Comparison of ENCODE assay signal across 18 cellular contexts in genomic region chr7:129166745-129167144, GRCh38. TPM values are rescaled to one million over a fixed set of nuclear protein-coding genes. Genes with fewer than 3 reads are reported as not detected.
DNase-seq lines count a peak whose midpoint lies in the region; ATAC-seq, FAIRE-seq and TF ChIP-seq lines count a peak whose summit lies in the region.
"Had no signal": no experiment of that assay in that cellular context is flagged by ENCODE, and none has a peak within 500 bp of the region (broad histone marks: within the 10 kb centered on the region; RNA-seq: fewer than 3 reads in every experiment).

No MANE protein-coding gene starts in this region.

- no peaks in the 10 kb centered on the region for H3K27me3 ChIP-seq in bronchial epithelial cell (ENCODE audit: control insufficient read depth, insufficient read depth, low read length)
- H3K27me3 ChIP-seq in heart right ventricle: peaks cover 0 to 8% (median 0%) of the 10 kb centered on the region in 7 donors

- no peak overlapping the region for H3K27ac ChIP-seq in heart right ventricle
- H3K27ac ChIP-seq: HL-60, parathyroid adenoma, SK-N-MC, tibial artery had no signal

- no peak overlapping the region for H3K4me3 Mint-ChIP-seq in activated T-helper 2 cell treated with anti-CD3 and anti-CD28 coated beads, Interferon-gamma antibody, Interleukin-2, Interleukin-4, amounts not matched to agents 10 μg/mL and 5 μg/mL and 100 μg/mL, durations not matched to agents 14 hours and 24 hours and 36 hours (ENCODE audit: low read depth)
- H3K4me3 Mint-ChIP-seq: CD14-positive monocyte; dendritic cell treated with granulocyte-macrophage colony-stimulating factor and Interleukin-4, amounts not matched to agents 40 ng/mL and 50 ng/mL, for 4 days had no signal

- H3K4me1 ChIP-seq in heart right ventricle: peaks cover 0 to 19% (median 10%) of the 10 kb centered on the region in 9 donors
- H3K4me1 ChIP-seq: parathyroid adenoma had no signal

- H3K27me3 Mint-ChIP-seq in activated T-helper 2 cell treated with anti-CD3 and anti-CD28 coated beads, Interferon-gamma antibody, Interleukin-2, Interleukin-4, amounts not matched to agents 10 μg/mL and 5 μg/mL and 100 μg/mL, durations not matched to agents 14 hours and 24 hours and 36 hours (ENCODE audit: low read depth): peaks cover 10% of the 10 kb centered on the region

- no peaks in the 10 kb centered on the region for H3K9me3 ChIP-seq in heart right ventricle
- H3K9me3 ChIP-seq: mucosa of descending colon, tibial artery had no signal

- peak; percentile 52 for ATAC-seq in GM18502 (IDR thresholded peaks at IDR 0.05; ENCODE audit: poor library complexity, unreplicated experiment)
- peak; percentile 46 for ATAC-seq in HG02870 (IDR thresholded peaks at IDR 0.05; ENCODE audit: unreplicated experiment)
- no peak for ATAC-seq in heart right ventricle
- ATAC-seq: mucosa of descending colon had no signal

- FAIRE-seq in bronchial epithelial cell (lab: Jason Lieb, UNC): no peak

- DNase-seq in GM19240 (ENCODE audit: insufficient read length, low spot score) (peak; percentile 61), bronchial epithelial cell (ENCODE audit: low read depth) (peak; percentile 70), HT-29 (ENCODE audit: low spot score) (no peak), heart right ventricle (no peak)
- DNase-seq in activated T-helper 2 cell treated with anti-CD3 and anti-CD28 coated beads, Interferon-gamma antibody, Interleukin-2, Interleukin-4, amounts not matched to agents 10 μg/mL and 5 μg/mL and 100 μg/mL, durations not matched to agents 14 hours and 24 hours and 36 hours (ENCODE audit: low spot score): no peak
- DNase-seq in activated T-cell treated with anti-CD3 and anti-CD28 coated beads, Interleukin-2, amount 50 U/mL, for 48 hours: no peak
- DNase-seq: activated T-cell treated with anti-CD3 and anti-CD28 coated beads for 4 hours, anterior cingulate cortex, mucosa of descending colon, NCI-H2029 treated with DMSO at 0.1 percent for 48 hours, tibial artery had no signal

- peaks cover 13% of the 10 kb centered on the region for H3K4me1 Mint-ChIP-seq in activated T-helper 2 cell treated with anti-CD3 and anti-CD28 coated beads, Interferon-gamma antibody, Interleukin-2, Interleukin-4, amounts not matched to agents 10 μg/mL and 5 μg/mL and 100 μg/mL, durations not matched to agents 14 hours and 24 hours and 36 hours (ENCODE audit: low read depth)

- H3K4me3 ChIP-seq in bronchial epithelial cell (ENCODE audit: low read depth, low read length): no peak overlapping the region
- no peak overlapping the region for H3K4me3 ChIP-seq in heart right ventricle
- H3K4me3 ChIP-seq: mucosa of descending colon, SK-N-MC, tibial artery had no signal

- H3K36me3 Mint-ChIP-seq in activated T-helper 2 cell treated with anti-CD3 and anti-CD28 coated beads, Interferon-gamma antibody, Interleukin-2, Interleukin-4, amounts not matched to agents 10 μg/mL and 5 μg/mL and 100 μg/mL, durations not matched to agents 14 hours and 24 hours and 36 hours (ENCODE audit: low read depth): peaks cover 3% of the 10 kb centered on the region

- H3K36me3 ChIP-seq in bronchial epithelial cell (ENCODE audit: control insufficient read depth, insufficient read depth, low read length) (no peaks in the 10 kb centered on the region), heart right ventricle (no peaks in the 10 kb centered on the region)
- H3K36me3 ChIP-seq: tibial artery had no signal

- WGBS in heart right ventricle, 2 donors: 88 to 91% methylated on average over 4 of the region's 4 CpGs

- intact Hi-C loops in activated T-helper 2 cell treated with anti-CD3 and anti-CD28 coated beads, Interferon-gamma antibody, Interleukin-2, Interleukin-4, amounts not matched to agents 10 μg/mL and 5 μg/mL and 100 μg/mL, durations not matched to agents 14 hours and 24 hours and 36 hours (cut with micrococcal nuclease): no loop called here
- intact Hi-C loops in heart right ventricle (cut with DNase I): loop anchor here in 2 of 10 donors (5.0 kb wide), 2 partner anchors 41 to 46 kb away; no protein-coding TSS in a partner anchor

- TF ChIP-seq CTCF in bronchial epithelial cell (IDR thresholded peaks at IDR 0.05; ENCODE audit: insufficient read depth, low read length, severe bottlenecking) (no peak), heart right ventricle (IDR thresholded peaks at IDR 0.05) (no peak)

- no peak overlapping the region for H3K27ac Mint-ChIP-seq in activated T-helper 2 cell treated with anti-CD3 and anti-CD28 coated beads, Interferon-gamma antibody, Interleukin-2, Interleukin-4, amounts not matched to agents 10 μg/mL and 5 μg/mL and 100 μg/mL, durations not matched to agents 14 hours and 24 hours and 36 hours
- H3K27ac Mint-ChIP-seq: dendritic cell treated with granulocyte-macrophage colony-stimulating factor and Interleukin-4, amounts not matched to agents 40 ng/mL and 50 ng/mL, for 4 days had no signal

- no peaks in the 10 kb centered on the region for H3K9me3 Mint-ChIP-seq in activated T-helper 2 cell treated with anti-CD3 and anti-CD28 coated beads, Interferon-gamma antibody, Interleukin-2, Interleukin-4, amounts not matched to agents 10 μg/mL and 5 μg/mL and 100 μg/mL, durations not matched to agents 14 hours and 24 hours and 36 hours
- H3K9me3 Mint-ChIP-seq: dendritic cell treated with granulocyte-macrophage colony-stimulating factor and Interleukin-4, amounts not matched to agents 40 ng/mL and 50 ng/mL, for 4 days had no signal

RNA-seq across cellular contexts. Expression of gene SMO, which starts 21.7 kb away (rescaled TPM):
- total RNA-seq in bronchial epithelial cell (2.4 and 5.0 TPM in 2 replicates), heart right ventricle (1 to 10 TPM; 3.1 to 7.1 (median 4.9) TPM)
- 0.64 and 0.89 TPM in 2 replicates for total RNA-seq in activated T-helper 2 cell treated with anti-CD3 and anti-CD28 coated beads, Interferon-gamma antibody, Interleukin-2, Interleukin-4, amounts not matched to agents 10 μg/mL and 5 μg/mL and 100 μg/mL, durations not matched to agents 14 hours and 24 hours and 36 hours
- not detected in 2 replicates for total RNA-seq in HT-29 (2014; rRNA removed; shearing (Covaris generic))
- polyA plus RNA-seq in heart right ventricle: 1 to 10 TPM; 1.7 to 8.3 TPM
- polyA plus RNA-seq: CD14-positive monocyte had no signal

RNA-seq across cellular contexts. Expression of gene TSPAN33, which starts 22.2 kb away (rescaled TPM):
- total RNA-seq in bronchial epithelial cell (1.3 and 1.7 TPM in 2 replicates), heart right ventricle (10 to 100 TPM in 4 of 10 donors, 1 to 10 TPM in 6; 6.8 to 13.1 (median 9.0) TPM)
- 5.5 and 5.6 TPM in 2 replicates for total RNA-seq in activated T-helper 2 cell treated with anti-CD3 and anti-CD28 coated beads, Interferon-gamma antibody, Interleukin-2, Interleukin-4, amounts not matched to agents 10 μg/mL and 5 μg/mL and 100 μg/mL, durations not matched to agents 14 hours and 24 hours and 36 hours
- 0.89 and 1.6 TPM in 2 replicates for total RNA-seq in HT-29 (2014; rRNA removed; shearing (Covaris generic))
- 1 to 10 TPM; 2.8 to 5.9 TPM for polyA plus RNA-seq in heart right ventricle

RNA-seq across cellular contexts. Expression of gene AHCYL2, which starts 58.1 kb away (rescaled TPM):
- total RNA-seq in bronchial epithelial cell (5.0 and 7.2 TPM in 2 replicates), heart right ventricle (1 to 10 TPM; 4.6 to 7.7 (median 5.7) TPM)
- total RNA-seq in activated T-helper 2 cell treated with anti-CD3 and anti-CD28 coated beads, Interferon-gamma antibody, Interleukin-2, Interleukin-4, amounts not matched to agents 10 μg/mL and 5 μg/mL and 100 μg/mL, durations not matched to agents 14 hours and 24 hours and 36 hours: 14.7 and 15.1 TPM in 2 replicates
- total RNA-seq in HT-29 (2014; rRNA removed; shearing (Covaris generic)): 8.4 and 8.6 TPM in 2 replicates
- polyA plus RNA-seq in heart right ventricle: 1 to 10 TPM; 2.5 to 2.9 TPM

Comparison
In these comparisons a context has a peak if more than half of its experiments do, and no peak if none do; other contexts are left out.
1. ATAC-seq: peak in GM18502 (single experiment) and HG02870 (single experiment); none in heart right ventricle (0 of 8).
2. DNase-seq: peak in GM19240 (single experiment) and bronchial epithelial cell (single experiment); none in activated T-helper 2 cell treated with anti-CD3 and anti-CD28 coated beads, Interferon-gamma antibody, Interleukin-2, Interleukin-4, amounts not matched to agents 10 μg/mL and 5 μg/mL and 100 μg/mL, durations not matched to agents 14 hours and 24 hours and 36 hours (single experiment), HT-29 (single experiment), activated T-cell treated with anti-CD3 and anti-CD28 coated beads, Interleukin-2, amount 50 U/mL, for 48 hours (0 of 2) and heart right ventricle (0 of 2).